Comparison of ENCODE assay signal across 9 cellular contexts in the genomic region with DNA sequence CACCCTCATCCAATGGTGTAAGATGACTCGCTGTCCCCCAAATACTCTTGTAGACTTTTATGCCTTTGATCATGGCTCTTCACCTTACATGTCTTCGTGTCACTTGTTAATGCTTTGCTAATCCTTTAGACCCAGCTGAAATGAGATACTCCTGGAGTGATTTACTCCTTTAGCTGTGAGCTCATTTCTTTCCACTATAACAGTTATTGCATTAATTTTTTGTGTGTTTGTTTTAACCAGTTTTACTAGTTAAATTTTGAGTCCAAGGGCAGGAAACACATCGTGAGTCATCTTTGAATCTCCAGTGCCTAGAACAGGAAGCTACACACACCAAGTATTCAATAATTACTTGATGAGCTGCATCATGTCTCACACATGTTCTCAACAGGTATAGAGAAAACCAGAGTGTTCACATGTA. TPM values are rescaled to one million over a fixed set of nuclear protein-coding genes. Genes with fewer than 3 reads are reported as not detected.
DNase-seq lines count a peak whose midpoint lies in the region; ATAC-seq and TF ChIP-seq lines count a peak whose summit lies in the region.
"Had no signal": no experiment of that assay in that cellular context is flagged by ENCODE, and none has a peak within 500 bp of the region (broad histone marks: within the 10 kb centered on the region; RNA-seq: fewer than 3 reads in every experiment).

No MANE protein-coding gene starts in this region.

- H3F3A ChIP-seq in OCI-LY1 (ENCODE audit: insufficient read depth, low read length): peaks cover 6% of the 10 kb centered on the region; the same call in 1 of the 2 replicates

- peak overlapping the region; percentile 48 for H3K4me3 Mint-ChIP-seq in activated CD4-positive, alpha-beta T cell treated with anti-CD3 and anti-CD28 coated beads for 36 hours

- no peak overlapping the region; the same call in 1 of the 2 replicates for H3K9ac ChIP-seq in OCI-LY1 (ENCODE audit: low read length)

- H3K4me3 ChIP-seq in OCI-LY1 (ENCODE audit: low read depth, low read length, poor library complexity, severe bottlenecking): no peak overlapping the region
- no peak overlapping the region for H3K4me3 ChIP-seq in right cardiac atrium (ENCODE audit: low read length)

- POLR2A ChIA-PET in activated CD4-positive, alpha-beta T cell treated with anti-CD3 and anti-CD28 coated beads for 36 hours (lab: Charles Lee): interaction anchor here (0.6 to 1.2 kb wide), 5 partner anchors 8 to 42 kb away, joined by 3 to 5 read pairs (median 5); no protein-coding TSS in a partner anchor

- H3K4me1 ChIP-seq in OCI-LY1 (ENCODE audit: insufficient read depth, low read length, severe bottlenecking) (peaks cover 94% of the 10 kb centered on the region), right cardiac atrium (ENCODE audit: control insufficient read depth, insufficient read depth, low read length) (peaks cover 3% of the 10 kb centered on the region)

- no peak for TF ChIP-seq CTCF in OCI-LY1 (IDR thresholded peaks at IDR 0.05; ENCODE audit: low read length)

- WGBS in right cardiac atrium: 73% methylated on average over 3 of the region's 3 CpGs

- ATAC-seq in activated CD4-positive, alpha-beta T cell treated with anti-CD3 and anti-CD28 coated beads for 36 hours: peak; percentile 96
- ATAC-seq in stimulated activated naive CD8-positive, alpha-beta T cell treated with anti-CD3 and anti-CD28 coated beads, Interleukin-15, Interleukin-2, amounts not matched to agents 100 U/mL and 50 U/mL, for 24 hours: peak; percentile 83
- ATAC-seq in GM19455 (IDR thresholded peaks at IDR 0.05; ENCODE audit: unreplicated experiment): no peak
- ATAC-seq in right cardiac atrium: no peak

- H3K9me3 ChIP-seq in OCI-LY1 (ENCODE audit: low read length) (no peaks in the 10 kb centered on the region), right cardiac atrium (ENCODE audit: control insufficient read depth, low read length) (no peaks in the 10 kb centered on the region)

- no peak overlapping the region for H3K4me2 ChIP-seq in OCI-LY1 (ENCODE audit: low read length)

- peaks cover 49% of the 10 kb centered on the region for H3K4me1 Mint-ChIP-seq in activated CD4-positive, alpha-beta T cell treated with anti-CD3 and anti-CD28 coated beads for 36 hours

- H3K79me2 ChIP-seq in OCI-LY1 (ENCODE audit: insufficient read depth, low read length): peaks cover 18% of the 10 kb centered on the region

- H3K27me3 ChIP-seq in OCI-LY1 (ENCODE audit: insufficient read depth, low read length) (no peaks in the 10 kb centered on the region), right cardiac atrium (ENCODE audit: control insufficient read depth, insufficient read depth) (no peaks in the 10 kb centered on the region)

- H3K36me3 Mint-ChIP-seq in activated CD4-positive, alpha-beta T cell treated with anti-CD3 and anti-CD28 coated beads for 36 hours (ENCODE audit: low read depth): peaks cover 9% of the 10 kb centered on the region

- peak overlapping the region; percentile 97 for H3K27ac Mint-ChIP-seq in activated CD4-positive, alpha-beta T cell treated with anti-CD3 and anti-CD28 coated beads for 36 hours

- no peaks in the 10 kb centered on the region for H4K20me1 ChIP-seq in OCI-LY1 (ENCODE audit: insufficient read depth, low read length)

- no peaks in the 10 kb centered on the region for H3K27me3 Mint-ChIP-seq in activated CD4-positive, alpha-beta T cell treated with anti-CD3 and anti-CD28 coated beads for 36 hours

- CTCF ChIA-PET in activated CD4-positive, alpha-beta T cell treated with anti-CD3 and anti-CD28 coated beads for 36 hours (lab: Charles Lee): interaction anchor here (0.6 to 3.1 kb wide), 11 partner anchors 8 to 261 kb away, joined by 3 to 27 read pairs (median 5); partner anchors contain the start of gene CARMIL2

- H3K27ac ChIP-seq in OCI-LY1 (ENCODE audit: low read depth, low read length, poor library complexity, severe bottlenecking): peak overlapping the region; percentile 72
- no peak overlapping the region for H3K27ac ChIP-seq in right cardiac atrium (ENCODE audit: low read length)

- intact Hi-C loops in activated CD4-positive, alpha-beta T cell treated with anti-CD3 and anti-CD28 coated beads for 36 hours (cut with DNase I, micrococcal nuclease): no loop called here
- intact Hi-C loops in right cardiac atrium (cut with DNase I): no loop called here

- no peaks in the 10 kb centered on the region for H3K9me2 ChIP-seq in OCI-LY1 (ENCODE audit: low read depth, low read length)

- H3K36me3 ChIP-seq in OCI-LY1 (ENCODE audit: insufficient read depth, low read length): no peaks in the 10 kb centered on the region; the same call in 1 of the 2 replicates

- no peak for DNase-seq in activated CD4-positive, alpha-beta T cell treated with anti-CD3 and anti-CD28 coated beads for 36 hours
- DNase-seq in activated CD4-positive, alpha-beta T cell treated with anti-CD3 and anti-CD28 coated beads, Interleukin-2, amount 50 U/mL, for 48 hours: no peak
- DNase-seq in dermis blood vessel endothelial cell (peak; percentile 82), right cardiac atrium (no peak), NCI-H1092 (lab: John Stamatoyannopoulos, UW) (no peak)
- no peak for DNase-seq in stimulated activated naive CD8-positive, alpha-beta T cell treated with anti-CD3 and anti-CD28 coated beads, Interleukin-15, Interleukin-2, amounts not matched to agents 100 U/mL and 50 U/mL, for 24 hours
- DNase-seq: NCI-H2107 had no signal

- H3K9me3 Mint-ChIP-seq in activated CD4-positive, alpha-beta T cell treated with anti-CD3 and anti-CD28 coated beads for 36 hours (ENCODE audit: low read depth): no peaks in the 10 kb centered on the region

- no peak overlapping the region for H2AFZ ChIP-seq in OCI-LY1 (ENCODE audit: low read length)

RNA-seq across cellular contexts. Expression of gene CTCF, which starts 6.5 kb away (rescaled TPM):
- total RNA-seq in activated CD4-positive, alpha-beta T cell treated with anti-CD3 and anti-CD28 coated beads for 36 hours: 10 to 100 TPM; 51.0 to 66.4 TPM
- total RNA-seq in dermis blood vessel endothelial cell (30.3 and 36.3 TPM in 2 replicates), right cardiac atrium (10 to 100 TPM; 24.2 to 30.5 (median 28.6) TPM)
- 17.5 TPM for polyA plus RNA-seq in right cardiac atrium

RNA-seq across cellular contexts. Expression of gene RIPOR1, which starts 27.2 kb away (rescaled TPM):
- 10 to 100 TPM; 18.9 to 24.1 TPM for total RNA-seq in activated CD4-positive, alpha-beta T cell treated with anti-CD3 and anti-CD28 coated beads for 36 hours
- total RNA-seq in dermis blood vessel endothelial cell (74.9 and 149 TPM in 2 replicates), right cardiac atrium (10 to 100 TPM; 76.2 to 86.6 (median 83.7) TPM)
- polyA plus RNA-seq in right cardiac atrium: 43.8 TPM

Comparison
In these comparisons a context has a peak if more than half of its experiments do, and no peak if none do; other contexts are left out.
1. ATAC-seq: peak in activated CD4-positive, alpha-beta T cell treated with anti-CD3 and anti-CD28 coated beads for 36 hours (single experiment) and stimulated activated naive CD8-positive, alpha-beta T cell treated with anti-CD3 and anti-CD28 coated beads, Interleukin-15, Interleukin-2, amounts not matched to agents 100 U/mL and 50 U/mL, for 24 hours (single experiment); none in GM19455 (single experiment) and right cardiac atrium (0 of 2).